ENCODE assay signal across 9 cellular contexts in the genomic region with DNA sequence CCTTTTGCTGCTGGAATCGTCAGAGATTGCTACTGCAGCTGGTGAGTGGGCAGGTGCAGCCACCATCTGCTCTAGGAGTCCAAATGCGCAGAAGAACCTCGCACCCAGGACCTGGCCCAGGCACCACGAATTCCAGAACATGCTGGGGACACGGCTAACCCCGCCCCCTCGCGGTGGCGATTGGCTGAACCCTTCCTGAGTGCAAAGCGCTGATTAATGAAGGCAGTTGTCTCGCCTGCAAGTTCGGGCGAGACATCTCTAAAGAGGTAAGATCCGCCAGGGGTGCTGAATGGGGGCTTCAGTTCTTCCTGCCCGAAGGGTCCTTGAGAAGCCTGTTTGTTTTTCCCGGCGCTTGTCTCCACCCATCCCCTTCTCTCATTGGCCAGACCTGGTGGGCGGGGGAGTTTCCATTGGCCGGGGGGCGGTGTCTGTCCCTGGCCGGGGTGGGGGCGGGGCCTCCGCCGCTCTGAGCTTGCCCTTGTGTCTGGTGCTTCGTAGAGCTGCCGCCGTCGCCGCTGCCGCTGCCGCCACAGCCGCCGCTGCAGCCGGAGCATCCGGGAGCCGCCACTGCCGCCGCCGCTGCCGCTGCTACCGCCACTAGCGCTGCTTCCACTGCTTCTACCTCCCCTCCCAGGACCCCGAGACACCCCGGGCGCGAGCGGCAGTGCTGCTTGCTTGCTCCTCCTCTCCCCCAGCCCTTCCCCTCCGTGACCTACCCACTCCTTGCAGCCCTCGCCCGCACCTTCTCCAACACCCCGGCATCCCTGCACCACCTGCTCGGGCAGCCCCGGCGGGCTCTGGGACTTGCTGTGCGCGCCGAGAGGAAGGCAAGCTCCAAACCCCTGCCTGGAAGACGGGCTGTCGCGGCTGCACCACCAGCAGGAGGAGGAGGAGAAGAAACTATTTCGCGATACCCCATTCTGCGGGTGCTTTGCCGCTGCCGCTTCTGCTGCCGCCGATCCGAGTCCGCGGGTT.
DNase-seq lines count a peak whose midpoint lies in the region; ATAC-seq lines count a peak whose summit lies in the region.
"Had no signal": no experiment of that assay in that cellular context is flagged by ENCODE, and none has a peak within 500 bp of the region (broad histone marks: within the 10 kb centered on the region; RNA-seq: fewer than 3 reads in every experiment).

Gene CADM2 (plus strand): TSS at position 495 of the 975 bp plus-strand sequence.

- H3K27ac ChIP-seq in layer of hippocampus (ENCODE audit: low read depth, low read length), result peak within 1 kb of the TSS; percentile 85

- DNase-seq in NOMO-1 treated with DMSO at 0.1 percent for 48 hours (lab: John Stamatoyannopoulos, UW; ENCODE audit: unreplicated experiment), result peak; percentile 21
- no peak for DNase-seq in NOMO-1 (lab: John Stamatoyannopoulos, UW; ENCODE audit: unreplicated experiment in 2 of 2)
- peak; percentile 43 for DNase-seq in NCI-H2196 treated with DMSO at 0.1 percent for 48 hours (lab: John Stamatoyannopoulos, UW; ENCODE audit: unreplicated experiment)
- DNase-seq in activated CD4-positive, alpha-beta T cell treated with anti-CD3 and anti-CD28 coated beads, Interleukin-2, amount 50 U/mL, for 24 hours (ENCODE audit: low read depth in 1 of 2, low spot score in 1 of 2), result peak; percentile 31 to 55
- DNase-seq in dedifferentiated amniotic fluid mesenchymal stem cell (ENCODE audit: extremely low spot score), result peak; percentile 66
- peak; percentile 42 to 54 for DNase-seq in stimulated activated CD4-positive, alpha-beta T cell treated with anti-CD3 and anti-CD28 coated beads, Interleukin-15, amount 100 ng/mL, for 48 hours (ENCODE audit: low read depth in 2 of 2)
- DNase-seq: DND-41 had no signal

- peaks cover 8% of the 10 kb centered on the region for H3K27me3 ChIP-seq in layer of hippocampus (ENCODE audit: control insufficient read depth, insufficient read depth, low read length)

- peak; percentile 97 for ATAC-seq in HG03064 (IDR thresholded peaks at IDR 0.05; ENCODE audit: low read depth, unreplicated experiment)

Comparison
In these comparisons a context has a peak if more than half of its experiments do, and no peak if none do; other contexts are left out.
1. DNase-seq: peak in NOMO-1 treated with DMSO at 0.1 percent for 48 hours (single experiment), NCI-H2196 treated with DMSO at 0.1 percent for 48 hours (single experiment), activated CD4-positive, alpha-beta T cell treated with anti-CD3 and anti-CD28 coated beads, Interleukin-2, amount 50 U/mL, for 24 hours (2 of 2), dedifferentiated amniotic fluid mesenchymal stem cell (single experiment) and stimulated activated CD4-positive, alpha-beta T cell treated with anti-CD3 and anti-CD28 coated beads, Interleukin-15, amount 100 ng/mL, for 48 hours (2 of 2); none in NOMO-1 (0 of 2).